Comparison of ENCODE assay signal across 17 cellular contexts in the genomic region with DNA sequence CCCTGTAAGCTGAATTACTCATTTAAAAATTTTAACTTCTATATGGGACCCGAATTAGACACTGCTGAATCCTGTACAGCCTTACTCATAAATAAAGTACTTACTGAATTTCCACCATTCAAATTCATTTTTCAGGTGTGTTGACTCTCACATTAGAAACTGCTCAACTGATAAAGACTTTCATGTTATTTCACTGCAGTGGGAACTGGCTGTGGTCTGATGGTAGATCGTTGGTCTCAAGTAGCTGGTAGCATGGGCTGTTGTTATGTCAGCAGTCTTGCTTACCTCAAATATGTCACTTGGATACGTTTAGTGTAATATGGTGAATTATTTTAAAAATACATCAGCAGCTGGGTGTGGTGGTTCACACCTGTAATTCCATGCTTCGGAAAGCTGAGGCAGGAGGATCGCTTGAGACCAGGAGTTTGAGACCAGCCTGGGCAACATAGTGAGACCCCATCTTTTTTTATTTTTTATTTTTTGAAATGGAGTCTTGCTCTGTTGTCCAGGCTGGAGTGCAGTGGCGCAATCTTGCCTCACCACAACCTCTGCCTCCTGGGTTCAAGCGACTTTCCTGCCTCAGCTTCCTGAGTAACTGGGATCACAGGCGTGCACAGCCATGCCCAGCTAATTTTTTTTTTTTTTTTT.
"Had no signal": no experiment of that assay in that cellular context is flagged by ENCODE, and none has a peak within 500 bp of the region (broad histone marks: within the 10 kb centered on the region; RNA-seq: fewer than 3 reads in every experiment).

No MANE protein-coding gene starts in this region.

- FAIRE-seq: keratinocyte had no signal

- H3K79me2 ChIP-seq: parathyroid adenoma had no signal

- H3K27ac ChIP-seq: parathyroid adenoma, testis, vagina had no signal

- H3K9ac ChIP-seq: parathyroid adenoma had no signal

- H3K9me3 ChIP-seq: testis, vagina had no signal

- DNase-seq: activated CD8-positive, alpha-beta memory T cell treated with anti-CD3 and anti-CD28 coated beads for 24 hours; aorta; effector memory CD4-positive, alpha-beta T cell; foreskin keratinocyte; left colon; mesenchymal stem cell; nephron progenitor cell; nucleus accumbens; stimulated activated CD4-positive, alpha-beta T cell treated with anti-CD3 and anti-CD28 coated beads, Interleukin-1b, Interleukin-23, amount 100 ng/mL, for 48 hours; testis; trophoblast cell had no signal

- H2AFZ ChIP-seq: parathyroid adenoma had no signal

- H3K27ac Mint-ChIP-seq: brain, nephron progenitor cell had no signal

- H3K27me3 Mint-ChIP-seq: brain had no signal

- ATAC-seq: foreskin keratinocyte, left colon, right cardiac atrium had no signal

- H3K4me3 ChIP-seq: testis, vagina had no signal

- H3K9me3 Mint-ChIP-seq: activated naive CD4-positive, alpha-beta T cell treated with anti-CD3 and anti-CD28 coated beads, Interleukin-2, amount 50 U/mL, for 72 hours had no signal

- H3K4me3 Mint-ChIP-seq: brain, nephron progenitor cell had no signal

- H3K27me3 ChIP-seq: foreskin keratinocyte, testis, vagina had no signal

- H3K4me1 ChIP-seq: parathyroid adenoma, testis had no signal
